1 cellular context compared by ENCODE assay signal in the genomic region with DNA sequence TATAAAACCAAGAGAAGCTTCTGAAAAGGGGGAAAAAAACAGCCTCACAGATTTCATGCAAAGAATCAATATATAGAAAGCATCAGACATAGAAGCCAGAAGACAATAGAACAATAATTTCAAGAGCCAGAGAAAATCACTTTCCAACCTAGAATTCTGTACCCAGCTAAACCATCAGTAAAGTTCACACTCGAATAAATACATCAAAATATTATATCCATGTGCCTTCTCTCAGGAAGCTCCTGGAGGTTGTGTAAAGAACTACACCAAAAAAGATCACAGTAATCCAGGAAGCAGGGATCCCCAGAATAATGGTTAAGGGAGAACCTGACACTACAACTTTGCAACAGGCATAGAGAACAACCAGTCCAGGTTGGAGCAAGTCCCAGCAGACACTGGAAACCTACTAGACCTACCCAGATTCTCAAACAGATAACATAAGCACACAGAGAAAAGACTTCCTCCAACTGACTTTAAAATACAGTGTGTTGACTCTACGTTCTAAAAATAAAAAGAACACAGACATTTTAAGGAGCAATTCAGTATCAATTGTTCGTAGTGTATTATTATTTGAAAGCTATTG.
TF ChIP-seq lines count a peak whose summit lies in the region.

No MANE protein-coding gene starts in this region.

TF ChIP-seq in IMR-90, 13 proteins besides CTCF, POLR2A, EP300 and RAD21 (continued from another document):
- TF ChIP-seq FOS (IDR thresholded peaks at IDR 0.05; ENCODE audit: low read depth, low read length) (no peak), MAZ (IDR thresholded peaks at IDR 0.05; ENCODE audit: borderline replicate concordance, low read depth, low read length) (no peak), BHLHE40 (IDR thresholded peaks at IDR 0.05; ENCODE audit: low read depth, low read length) (no peak), MXI1 (IDR thresholded peaks at IDR 0.05; ENCODE audit: borderline replicate concordance, low read depth, low read length) (no peak), NFE2L2 (IDR thresholded peaks at IDR 0.05; ENCODE audit: low read depth, low read length) (no peak), RFX5 (IDR thresholded peaks at IDR 0.05; ENCODE audit: low read depth, low read length) (no peak), CEBPB (IDR thresholded peaks at IDR 0.05; ENCODE audit: low read depth, low read length) (no peak), SMC3 (IDR thresholded peaks at IDR 0.05; ENCODE audit: low read depth, low read length) (no peak)
